In the genomic region with DNA sequence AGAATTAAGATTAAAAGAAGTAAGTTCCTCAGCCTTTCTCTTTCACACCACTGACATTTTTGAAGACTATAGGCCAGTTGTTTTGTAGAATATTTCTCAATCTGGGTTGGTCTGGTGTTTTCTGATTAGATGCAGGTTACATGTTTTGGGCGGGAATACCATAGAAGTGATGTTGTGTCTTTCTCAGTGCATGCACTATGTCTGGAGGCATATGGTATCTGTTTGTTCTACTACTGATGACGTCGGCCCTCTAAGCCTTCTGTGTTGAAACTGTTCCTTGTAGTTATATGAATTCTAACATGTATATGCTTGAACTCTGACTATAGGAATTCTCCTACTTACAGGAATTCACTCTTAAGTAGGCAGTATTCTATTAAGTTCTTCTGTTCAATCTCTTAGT, we compare ENCODE assay signal across 16 cellular contexts. TPM values are rescaled to one million over a fixed set of nuclear protein-coding genes. Genes with fewer than 3 reads are reported as not detected.
A peak's percentile ranks its signal among the peaks of the same experiment; 100 is the strongest.
DNase-seq lines count a peak whose midpoint lies in the region; ATAC-seq and TF ChIP-seq lines count a peak whose summit lies in the region.
"Had no signal": no experiment of that assay in that cellular context is flagged by ENCODE, and none has a peak within 500 bp of the region (broad histone marks: within the 10 kb centered on the region; RNA-seq: fewer than 3 reads in every experiment).

No MANE protein-coding gene starts in this region.

- TF ChIP-seq CTCF in epithelial cell of esophagus (IDR thresholded peaks at IDR 0.05; ENCODE audit: insufficient read depth, low read depth, low read length, missing control alignments) (no peak), fibroblast of villous mesenchyme (IDR thresholded peaks at IDR 0.05; ENCODE audit: insufficient read depth, low read depth, low read length) (no peak)

- ATAC-seq in GM21515 (IDR thresholded peaks at IDR 0.05; ENCODE audit: unreplicated experiment): no peak
- ATAC-seq: PC-3 had no signal

- H3K9me3 ChIP-seq in SK-N-MC (ENCODE audit: low read depth, low read length): no peaks in the 10 kb centered on the region

- H3K9ac ChIP-seq in SK-N-MC (ENCODE audit: insufficient read length): no peak overlapping the region

- H3K36me3 ChIP-seq in SK-N-MC (ENCODE audit: insufficient read depth, low read length): peaks cover 43% of the 10 kb centered on the region

- DNase-seq in SK-N-MC (ENCODE audit: low read depth, low spot score) (no peak), epithelial cell of esophagus (ENCODE audit: low read depth) (peak; percentile 86), fibroblast of villous mesenchyme (ENCODE audit: low read depth) (peak; percentile 94), SW 1271 (lab: John Stamatoyannopoulos, UW) (no peak), NCI-H1105 treated with DMSO at 0.1 percent for 48 hours (lab: John Stamatoyannopoulos, UW) (no peak), foreskin melanocyte (no peak)
- DNase-seq: C1 segment of cervical spinal cord; EL; H9; NCI-H1436; NCI-H2081; NCI-H2227 treated with DMSO at 0.1 percent for 48 hours; NCI-H526; NK-92 treated with Interleukin-12 subunit alpha and Interleukin-12 subunit beta, amount 100 ng/mL, for 24 hours; PC-3 had no signal

- peak overlapping the region; percentile 39; the same call in 1 of the 2 replicates for H3K27ac ChIP-seq in SK-N-MC

- no peak overlapping the region for H3K4me3 ChIP-seq in SK-N-MC
- no peak overlapping the region for H3K4me3 ChIP-seq in epithelial cell of esophagus (ENCODE audit: low read length)
- H3K4me3 ChIP-seq in fibroblast of villous mesenchyme (ENCODE audit: low read depth, low read length): no peak overlapping the region

RNA-seq across cellular contexts. Expression of gene ZFTA, which starts 21.6 kb away (rescaled TPM):
- total RNA-seq in fibroblast of villous mesenchyme: 12.2 and 16.0 TPM in 2 replicates

Comparison
In these comparisons a context has a peak if more than half of its experiments do, and no peak if none do; other contexts are left out.
1. DNase-seq: peak in epithelial cell of esophagus (single experiment) and fibroblast of villous mesenchyme (single experiment); none in SK-N-MC (single experiment), SW 1271 (0 of 2), NCI-H1105 treated with DMSO at 0.1 percent for 48 hours (single experiment) and foreskin melanocyte (single experiment).